In the genomic region with DNA sequence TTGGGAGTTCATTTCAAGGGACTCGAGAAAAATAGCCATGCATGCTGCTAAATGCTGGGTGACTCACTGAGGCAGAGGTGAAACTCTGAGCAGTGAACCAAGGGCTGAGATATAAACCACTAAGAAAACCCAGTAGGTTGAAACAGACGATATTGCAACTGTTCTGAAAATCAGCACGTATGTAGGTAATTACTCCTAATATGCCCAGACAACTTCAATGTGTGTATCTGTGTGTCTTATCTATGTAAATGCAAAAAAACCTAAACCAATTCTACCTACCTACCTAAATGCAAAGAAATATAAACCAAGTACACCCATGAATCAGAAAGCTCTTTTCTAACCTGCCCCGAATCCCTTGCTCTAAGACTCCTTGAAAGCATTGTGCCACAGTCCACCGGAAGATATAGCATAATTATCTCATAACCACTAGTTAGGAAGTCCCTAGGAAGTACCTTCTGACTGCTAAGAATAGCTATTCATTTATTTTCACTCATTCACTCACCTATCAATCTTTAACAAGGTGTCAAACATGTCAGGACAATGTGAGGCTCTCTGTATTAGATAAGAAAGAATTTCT, we compare ENCODE assay signal across 12 cellular contexts.
DNase-seq lines count a peak whose midpoint lies in the region; ATAC-seq, FAIRE-seq and TF ChIP-seq lines count a peak whose summit lies in the region.
"Had no signal": no experiment of that assay in that cellular context is flagged by ENCODE, and none has a peak within 500 bp of the region (broad histone marks: within the 10 kb centered on the region; RNA-seq: fewer than 3 reads in every experiment).

No MANE protein-coding gene starts in this region.

- H3K79me2 ChIP-seq in GM12878 (ENCODE audit: control insufficient read depth, insufficient read depth, low read length) (no peaks in the 10 kb centered on the region), PC-3 (ENCODE audit: low read length) (no peaks in the 10 kb centered on the region)

- WGBS in GM12878 (ENCODE audit: insufficient coverage, insufficient replicate concordance, low lambda C conversion rate, missing lambda C conversion rate), result 8% methylated on average over 5 of the region's 5 CpGs

- RAD21 ChIA-PET in GM12878 (lab: Charles Lee; ENCODE audit: unreplicated experiment), result interaction anchor here (0.9 to 3.6 kb wide), 15 partner anchors 34 to 868 kb away, joined by 3 to 30 read pairs (median 4); no protein-coding TSS in a partner anchor

- H3K9me2 ChIP-seq in PC-3 (replicated peaks; ENCODE audit: low read length), result no peaks in the 10 kb centered on the region

- in situ Hi-C loops in GM12878 (cut with MboI), result no loop called here

- H3K27ac ChIP-seq in GM12878 (ENCODE audit: control insufficient read depth, insufficient read depth), result peak overlapping the region; percentile 2
- H3K27ac ChIP-seq in PC-3 (ENCODE audit: low read length), result no peak overlapping the region

- ATAC-seq in GM18520 (IDR thresholded peaks at IDR 0.05; ENCODE audit: unreplicated experiment), result peak; percentile 66
- ATAC-seq in GM21367 (IDR thresholded peaks at IDR 0.05; ENCODE audit: unreplicated experiment), result peak; percentile 80
- ATAC-seq in HG03103 (IDR thresholded peaks at IDR 0.05; ENCODE audit: low read depth, unreplicated experiment), result peak; percentile 63
- ATAC-seq in GM12878, result peak; percentile 86
- ATAC-seq in PC-3, result no peak
- no peak for ATAC-seq in GM21526 (IDR thresholded peaks at IDR 0.05; ENCODE audit: low FRiP score, unreplicated experiment)

- no peaks in the 10 kb centered on the region for H3F3A ChIP-seq in PC-3 (ENCODE audit: low read length, unreplicated experiment)

- peak; percentile 52 for FAIRE-seq in GM12878 (lab: Jason Lieb, UNC)

- H4K20me1 ChIP-seq in GM12878 (ENCODE audit: control insufficient read depth, insufficient read depth) (no peaks in the 10 kb centered on the region), PC-3 (ENCODE audit: low read length) (no peaks in the 10 kb centered on the region)

- H3K4me1 ChIP-seq in GM12878 (ENCODE audit: control insufficient read depth, insufficient read depth, low read length) (peaks cover 25% of the 10 kb centered on the region), PC-3 (ENCODE audit: insufficient read depth, low read length) (no peaks in the 10 kb centered on the region), BE2C (no peaks in the 10 kb centered on the region)

- no peaks in the 10 kb centered on the region for H3K36me3 ChIP-seq in GM12878 (ENCODE audit: control insufficient read depth in 2 of 2, insufficient read depth in 2 of 2, low read length in 1 of 2)
- H3K36me3 ChIP-seq in PC-3 (ENCODE audit: low read depth, low read length), result no peaks in the 10 kb centered on the region
- no peaks in the 10 kb centered on the region for H3K36me3 ChIP-seq in BE2C

- H3K9me3 ChIP-seq in GM12878 (replicated peaks; ENCODE audit: control insufficient read depth, insufficient read depth, low read length) (peaks cover 11% of the 10 kb centered on the region; the same call in 2 of the 3 replicates), PC-3 (ENCODE audit: low read length) (peaks cover 9% of the 10 kb centered on the region; the same call in 1 of the 2 replicates), BE2C (no peaks in the 10 kb centered on the region)

- H3K4me2 ChIP-seq in GM12878 (ENCODE audit: control insufficient read depth, insufficient read depth) (peak overlapping the region; percentile 59), PC-3 (ENCODE audit: low read length) (no peak overlapping the region)

- intact Hi-C loops in GM12878 (cut with micrococcal nuclease; ENCODE audit: unreplicated experiment), result loop anchor here (2.0 to 10.0 kb wide), 6 partner anchors 37 to 813 kb away; no protein-coding TSS in a partner anchor
- intact Hi-C loops in PC-3 (cut with micrococcal nuclease), result no loop called here

- TF ChIP-seq RAD21 in GM12878 (IDR thresholded peaks at IDR 0.05; ENCODE audit: insufficient read depth, low read depth, low read length), result no peak

- TF ChIP-seq POLR2A in GM12878 (IDR thresholded peaks at IDR 0.05; ENCODE audit: low read depth, low read length), result no peak

- SMC1A ChIA-PET in GM12878 (lab: Charles Lee; ENCODE audit: uncharacterized antibody, unreplicated experiment), result interaction anchor here (0.7 to 4.2 kb wide), 18 partner anchors 14 to 868 kb away, joined by 3 to 24 read pairs (median 4); no protein-coding TSS in a partner anchor

- TF ChIP-seq CTCF in GM12878 (IDR thresholded peaks at IDR 0.05 in 2 of 3, conservative IDR thresholded peaks at IDR 0.05 in 1 of 3; ENCODE audit: control insufficient read depth in 2 of 3, extremely low read depth in 1 of 3, insufficient read depth in 1 of 3, low read depth in 3 of 3, low read length in 3 of 3), result no peak
- no peak for TF ChIP-seq CTCF in PC-3 (conservative IDR thresholded peaks at IDR 0.05; ENCODE audit: low read depth, low read length)
- TF ChIP-seq CTCF in BE2C (IDR thresholded peaks at IDR 0.05; ENCODE audit: low read depth, low read length), result no peak

- POLR2A ChIA-PET in GM12878 (lab: Charles Lee), result interaction anchor here (1.0 kb wide), 1 partner anchor 60 kb away, joined by 4 read pairs; no protein-coding TSS in a partner anchor
- POLR2A ChIA-PET in PC-3 (lab: Charles Lee; ENCODE audit: unreplicated experiment), result no interaction called here

- DNase-seq in GM12878 (ENCODE audit: low read depth, low spot score), result peak; percentile 86
- DNase-seq in PC-3, result no peak
- DNase-seq in BE2C, result no peak
- DNase-seq in retina, result no peak
- DNase-seq: amniotic stem cell; DND-41; NCI-H187; stimulated activated CD4-positive, alpha-beta T cell treated with anti-CD3 and anti-CD28 coated beads, Interleukin-2, amount 100 ng/mL, for 24 hours had no signal

- no peak overlapping the region; the same call in 1 of the 2 replicates for H2AFZ ChIP-seq in GM12878 (ENCODE audit: control insufficient read depth, low read depth, low read length)
- H2AFZ ChIP-seq in PC-3 (ENCODE audit: low read length), result no peak overlapping the region

- H3K4me3 ChIP-seq in GM12878 (peak overlapping the region; percentile 33), PC-3 (ENCODE audit: low read length) (no peak overlapping the region), BE2C (ENCODE audit: low read depth, low read length) (no peak overlapping the region)

- peak; percentile 46 to 85; a peak in 3 of 4 replicates for TF ChIP-seq EP300 in GM12878 (IDR thresholded peaks at IDR 0.05; ENCODE audit: borderline replicate concordance in 1 of 2, control insufficient read depth in 1 of 2, low read depth in 2 of 2, low read length in 2 of 2)

- H3K27me3 ChIP-seq in GM12878 (replicated peaks in 1 of 2; ENCODE audit: control insufficient read depth in 2 of 2, insufficient read depth in 2 of 2, low read length in 1 of 2), result no peaks in the 10 kb centered on the region
- no peaks in the 10 kb centered on the region for H3K27me3 ChIP-seq in PC-3 (ENCODE audit: low read length)
- H3K27me3 ChIP-seq in BE2C, result no peaks in the 10 kb centered on the region

- CTCF ChIA-PET in GM12878 (lab: Yijun Ruan, JAX) (interaction anchor here (0.5 to 1.7 kb wide), 2 partner anchors 90 to 605 kb away, joined by 3 to 4 read pairs; no protein-coding TSS in a partner anchor), PC-3 (lab: Charles Lee) (no interaction called here)

- H3K9ac ChIP-seq in GM12878 (ENCODE audit: control insufficient read depth, insufficient read depth, low read length) (no peak overlapping the region), PC-3 (ENCODE audit: low read length) (no peak overlapping the region)

- BruUV-seq in GM12878 (replicated peaks; lab: Mats Ljungman, UMichigan) (no TSS peak), PC-3 (replicated peaks; lab: Mats Ljungman, UMichigan) (no TSS peak)

TF ChIP-seq in GM12878, 131 proteins besides CTCF, POLR2A, EP300 and RAD21 (continues in another document):
- TF ChIP-seq NFIC (IDR thresholded peaks at IDR 0.05; ENCODE audit: low read depth, low read length) (peak; percentile 82), RELA (IDR thresholded peaks at IDR 0.05; ENCODE audit: borderline replicate concordance, partially characterized antibody) (peak; percentile 41), NRF1 (conservative IDR thresholded peaks at IDR 0.05; ENCODE audit: low read depth, low read length) (no peak), NFXL1 (IDR thresholded peaks at IDR 0.05; ENCODE audit: borderline replicate concordance) (no peak), ZNF207 (IDR thresholded peaks at IDR 0.05; ENCODE audit: borderline replicate concordance) (no peak), HDAC6 (IDR thresholded peaks at IDR 0.05; ENCODE audit: unreplicated experiment) (no peak), STAT3 (IDR thresholded peaks at IDR 0.05; ENCODE audit: low read depth, low read length) (no peak; the same call in 1 of the 2 replicates)
- TF ChIP-seq, protein P1, sequence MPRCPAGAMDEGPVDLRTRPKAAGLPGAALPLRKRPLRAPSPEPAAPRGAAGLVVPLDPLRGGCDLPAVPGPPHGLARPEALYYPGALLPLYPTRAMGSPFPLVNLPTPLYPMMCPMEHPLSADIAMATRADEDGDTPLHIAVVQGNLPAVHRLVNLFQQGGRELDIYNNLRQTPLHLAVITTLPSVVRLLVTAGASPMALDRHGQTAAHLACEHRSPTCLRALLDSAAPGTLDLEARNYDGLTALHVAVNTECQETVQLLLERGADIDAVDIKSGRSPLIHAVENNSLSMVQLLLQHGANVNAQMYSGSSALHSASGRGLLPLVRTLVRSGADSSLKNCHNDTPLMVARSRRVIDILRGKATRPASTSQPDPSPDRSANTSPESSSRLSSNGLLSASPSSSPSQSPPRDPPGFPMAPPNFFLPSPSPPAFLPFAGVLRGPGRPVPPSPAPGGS (IDR thresholded peaks at IDR 0.05; ENCODE audit: borderline replicate concordance, insufficient read depth, low read depth, low read length, poor library complexity, severe bottlenecking), result no peak
- TF ChIP-seq, protein P2, sequence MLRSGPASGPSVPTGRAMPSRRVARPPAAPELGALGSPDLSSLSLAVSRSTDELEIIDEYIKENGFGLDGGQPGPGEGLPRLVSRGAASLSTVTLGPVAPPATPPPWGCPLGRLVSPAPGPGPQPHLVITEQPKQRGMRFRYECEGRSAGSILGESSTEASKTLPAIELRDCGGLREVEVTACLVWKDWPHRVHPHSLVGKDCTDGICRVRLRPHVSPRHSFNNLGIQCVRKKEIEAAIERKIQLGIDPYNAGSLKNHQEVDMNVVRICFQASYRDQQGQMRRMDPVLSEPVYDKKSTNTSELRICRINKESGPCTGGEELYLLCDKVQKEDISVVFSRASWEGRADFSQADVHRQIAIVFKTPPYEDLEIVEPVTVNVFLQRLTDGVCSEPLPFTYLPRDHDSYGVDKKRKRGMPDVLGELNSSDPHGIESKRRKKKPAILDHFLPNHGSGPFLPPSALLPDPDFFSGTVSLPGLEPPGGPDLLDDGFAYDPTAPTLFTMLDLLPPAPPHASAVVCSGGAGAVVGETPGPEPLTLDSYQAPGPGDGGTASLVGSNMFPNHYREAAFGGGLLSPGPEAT (IDR thresholded peaks at IDR 0.05; ENCODE audit: low read depth), result peak; percentile 87

Comparison
In these comparisons a context has a peak if more than half of its experiments do, and no peak if none do; other contexts are left out.
1. ATAC-seq: peak in GM18520 (single experiment), GM21367 (single experiment), HG03103 (single experiment) and GM12878 (single experiment); none in PC-3 (single experiment) and GM21526 (single experiment).